9 cellular contexts compared by ENCODE assay signal in the genomic region with DNA sequence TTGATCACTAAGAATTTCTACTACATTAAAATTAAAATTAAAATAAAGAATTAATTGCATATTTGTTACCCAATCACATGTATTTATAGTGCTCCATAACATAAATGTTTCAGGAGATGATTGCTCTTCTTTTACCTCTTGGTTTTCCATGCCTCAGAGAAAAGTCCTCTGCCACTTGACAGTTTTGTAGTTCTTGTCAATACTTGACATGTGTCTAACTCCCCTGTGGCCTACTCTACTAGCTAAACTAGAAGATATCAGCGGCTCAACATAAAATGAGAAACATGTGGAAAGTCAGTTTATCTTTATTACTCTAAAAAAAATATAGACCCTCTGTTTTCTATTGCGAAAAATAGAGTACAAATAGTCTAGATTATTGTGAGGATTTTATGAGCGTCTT.
"Had no signal": no experiment of that assay in that cellular context is flagged by ENCODE, and none has a peak within 500 bp of the region (broad histone marks: within the 10 kb centered on the region; RNA-seq: fewer than 3 reads in every experiment).

No MANE protein-coding gene starts in this region.

- H3K4me3 ChIP-seq: GM23248, GM23338, HAP-1 had no signal

- H3K9me3 ChIP-seq: HAP-1 had no signal

- H3K4me2 ChIP-seq: GM23338 had no signal

- H3K9me3 Mint-ChIP-seq: GM23338, H9 had no signal

- H3K36me3 ChIP-seq: HAP-1 had no signal

- H3K4me3 Mint-ChIP-seq: GM23338, H9, HFFc6 had no signal

- H3K4me1 ChIP-seq: HAP-1 had no signal

- H3K27ac Mint-ChIP-seq: GM23338, HFFc6 had no signal

- ATAC-seq: GM23338, HCT116 had no signal

- DNase-seq: GM23248, GOT3, H7, H9, HCEC 1CT, HFFc6 had no signal

- H3K27ac ChIP-seq: GM23248 had no signal

- H3K9ac ChIP-seq: GM23248 had no signal

- H2AFZ ChIP-seq: GM23248, GM23338 had no signal
